Comparison of ENCODE assay signal across 8 cellular contexts in the genomic region with DNA sequence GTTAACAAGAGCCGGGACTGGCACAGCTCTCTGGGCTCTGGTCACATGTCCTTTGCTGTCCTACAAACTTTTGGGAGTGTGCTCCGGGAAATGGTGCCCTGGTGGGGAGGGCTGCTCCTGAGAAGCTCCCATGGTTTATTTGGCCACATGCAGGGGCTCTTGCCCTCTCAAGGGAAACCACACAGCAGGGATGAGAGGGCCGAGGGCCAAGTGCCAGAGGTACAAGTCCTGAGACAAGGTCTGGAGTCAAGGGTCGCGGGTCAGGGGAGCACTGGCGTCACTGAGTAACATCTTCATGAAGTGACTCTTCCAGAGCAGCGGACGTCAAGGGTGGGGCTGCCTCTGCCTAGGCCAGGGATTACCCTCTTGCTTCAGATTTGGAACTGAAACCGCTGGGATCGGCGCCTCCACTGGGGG.
"Had no signal": no experiment of that assay in that cellular context is flagged by ENCODE, and none has a peak within 500 bp of the region (broad histone marks: within the 10 kb centered on the region; RNA-seq: fewer than 3 reads in every experiment).

No MANE protein-coding gene starts in this region.

- H3K4me3 ChIP-seq: GM23338 had no signal

- H3K4me2 ChIP-seq: GM23338 had no signal

- H2AFZ ChIP-seq: GM23338 had no signal

- H3K27ac ChIP-seq: HL-60 had no signal

- H3K36me3 Mint-ChIP-seq: IgD-negative memory B cell had no signal

- H3K4me1 Mint-ChIP-seq: GM23338, H9 had no signal

- FAIRE-seq: H1, H54, HepG2 had no signal

- H3K4me3 Mint-ChIP-seq: GM23338, H9 had no signal

- H3K27ac Mint-ChIP-seq: GM23338, H9, IgD-negative memory B cell had no signal

- DNase-seq: H9, HCEC 1CT had no signal

- ATAC-seq: GM23338, HepG2 had no signal
